8 cellular contexts compared by ENCODE assay signal in the genomic region with DNA sequence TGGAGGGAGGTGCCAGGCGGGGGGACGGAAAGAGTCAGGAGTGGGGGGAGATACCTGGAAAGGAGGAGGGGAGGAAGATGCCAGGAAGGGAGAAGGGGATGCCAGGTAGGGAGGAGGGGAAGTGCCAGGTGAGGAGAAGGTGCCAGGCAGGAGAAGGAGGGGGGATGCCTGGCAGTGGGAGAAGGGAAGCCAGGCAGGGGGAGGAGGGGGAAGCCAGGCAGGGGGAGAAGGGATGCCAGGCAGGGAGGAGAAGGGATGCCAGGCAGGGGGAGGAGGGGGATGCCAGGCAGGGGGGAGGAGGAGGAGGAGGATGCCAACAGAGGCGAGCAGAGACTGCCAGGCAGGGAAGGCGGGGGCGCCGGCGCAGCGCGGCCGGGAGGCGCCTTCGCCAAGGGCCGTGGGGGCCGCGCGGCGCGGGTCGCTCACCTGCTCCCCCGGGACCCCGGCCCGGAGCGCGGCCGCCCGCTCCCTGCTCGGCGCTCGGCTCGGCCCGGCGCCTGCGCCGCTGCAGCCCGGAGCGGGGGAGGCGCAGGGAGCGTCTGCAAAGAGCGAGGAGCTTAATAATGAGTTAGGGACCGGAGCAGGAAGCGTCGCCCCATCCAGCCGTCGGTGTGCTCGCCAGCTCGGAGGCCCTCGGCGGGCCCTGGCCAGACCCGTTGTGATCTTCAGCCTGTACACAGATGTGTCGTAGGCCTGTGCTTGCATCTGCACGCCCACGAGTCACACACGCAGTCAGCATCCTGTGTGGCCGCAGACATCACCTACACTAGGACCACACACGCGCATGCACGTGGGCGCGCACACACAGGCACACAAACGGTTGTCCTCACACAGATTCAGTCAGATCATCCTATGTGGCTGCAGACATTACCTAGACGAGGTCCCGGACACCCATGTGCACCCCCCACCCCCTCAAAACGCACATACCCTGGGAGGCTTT. TPM values are rescaled to one million over a fixed set of nuclear protein-coding genes. Genes with fewer than 3 reads are reported as not detected.
DNase-seq lines count a peak whose midpoint lies in the region; ATAC-seq, FAIRE-seq and TF ChIP-seq lines count a peak whose summit lies in the region.

No MANE protein-coding gene starts in this region.

- peaks cover 18% of the 10 kb centered on the region for H3K27me3 Mint-ChIP-seq in T-helper 17 cell

- POLR2A ChIA-PET in K562 (lab: Yijun Ruan, JAX) = interaction anchor here (0.6 to 1.5 kb wide), 4 partner anchors 10 to 129 kb away, joined by 3 to 4 read pairs (median 4); no protein-coding TSS in a partner anchor

- peak; percentile 69 for FAIRE-seq in K562 (lab: Jason Lieb, UNC)

- H3K27ac ChIP-seq in K562 (ENCODE audit: extremely low read depth, low read depth, low read length) = no peak overlapping the region
- no peak overlapping the region for H3K27ac ChIP-seq in gastrocnemius medialis

- peaks cover 6% of the 10 kb centered on the region for H3K9me1 ChIP-seq in K562 (ENCODE audit: control insufficient read depth, insufficient read depth, low read length)

- DNase-seq in A172 (ENCODE audit: low spot score) (peak; percentile 37), NAMALWA (ENCODE audit: low spot score) (peak; percentile 75), T-helper 17 cell (peak in 1 of 3 donors; percentile 41), K562 (ENCODE audit: extremely low read depth in 1 of 4, low spot score in 3 of 4) (peak; percentile 79 to 89 (median 86)), gastrocnemius medialis (no peak), middle frontal gyrus (ENCODE audit: extremely low spot score, low spot score) (no peak)

- H3K36me3 ChIP-seq in K562 (ENCODE audit: control insufficient read depth, insufficient read depth, low read length) = no peaks in the 10 kb centered on the region
- no peaks in the 10 kb centered on the region for H3K36me3 ChIP-seq in gastrocnemius medialis

- H3K4me3 Mint-ChIP-seq in T-helper 17 cell = peak overlapping the region; percentile 85

- in situ Hi-C loops in K562 (cut with MboI) (no loop called here), gastrocnemius medialis (cut with MboI; ENCODE audit: low sequenced_read_pairs in 4 of 4) (no loop called here)

- H3K9me3 ChIP-seq in T-helper 17 cell (ENCODE audit: control insufficient read depth, low read length, poor library complexity, severe bottlenecking) (no peaks in the 10 kb centered on the region), K562 (replicated peaks; ENCODE audit: control insufficient read depth, insufficient read depth, low read depth, low read length) (no peaks in the 10 kb centered on the region), gastrocnemius medialis (no peaks in the 10 kb centered on the region)

- H3K79me2 ChIP-seq in K562 (ENCODE audit: control insufficient read depth, insufficient read depth, low read length) = no peaks in the 10 kb centered on the region

- H3K4me1 ChIP-seq in K562 (replicated peaks in 1 of 2; ENCODE audit: control insufficient read depth in 2 of 2, insufficient read depth in 2 of 2, low read length in 2 of 2) (peaks cover 11 to 44% of the 10 kb centered on the region in 2 experiments; a peak in 4 of 5 replicates), gastrocnemius medialis (peaks cover 5 to 17% of the 10 kb centered on the region in 2 donors)

- ATAC-seq in GM18861 (IDR thresholded peaks at IDR 0.05; ENCODE audit: unreplicated experiment) (peak; percentile 56), T-helper 17 cell (peak; percentile 87), K562 (peak; percentile 88), gastrocnemius medialis (peak; percentile 33 to 36)

- peaks cover 43 to 87% of the 10 kb centered on the region in 2 experiments for H3K27me3 ChIP-seq in K562 (ENCODE audit: control insufficient read depth in 2 of 2, insufficient read depth in 2 of 2, low read length in 2 of 2)
- no peaks in the 10 kb centered on the region for H3K27me3 ChIP-seq in gastrocnemius medialis

- H3K4me3 ChIP-seq in K562 (no peak overlapping the region), iPS-11a (ENCODE audit: low read depth, low read length) (peak overlapping the region; percentile 30), gastrocnemius medialis (peak overlapping the region; percentile 38 to 43 (median 40))

- TF ChIP-seq POLR2A in K562 (conservative IDR thresholded peaks at IDR 0.05) = no peak
- TF ChIP-seq POLR2A in gastrocnemius medialis (IDR thresholded peaks at IDR 0.05) = peak in 1 of 2 donors; percentile 8

- TF ChIP-seq CTCF in K562 (IDR thresholded peaks at IDR 0.05 in 2 of 3, conservative IDR thresholded peaks at IDR 0.05 in 1 of 3; ENCODE audit: insufficient read depth in 2 of 3, low read depth in 1 of 3, low read length in 3 of 3) = no peak
- no peak for TF ChIP-seq CTCF in gastrocnemius medialis (IDR thresholded peaks at IDR 0.05 in 4 of 5, conservative IDR thresholded peaks at IDR 0.05 in 1 of 5)

- peak overlapping the region; percentile 37 for H3K4me2 ChIP-seq in K562 (ENCODE audit: insufficient read depth, low read length)

- BruUV-seq in K562 (replicated peaks; lab: Mats Ljungman, UMichigan) = no TSS peak

- H3K27ac Mint-ChIP-seq in T-helper 17 cell = peak overlapping the region; percentile 51

- intact Hi-C loops in K562 (cut with micrococcal nuclease) (no loop called here), gastrocnemius medialis (cut with DNase I; ENCODE audit: low total_unique reads) (no loop called here)

- peak overlapping the region; percentile 65 for H2AFZ ChIP-seq in K562 (ENCODE audit: low read depth, low read length)

- H4K20me1 ChIP-seq in K562 (replicated peaks; ENCODE audit: control insufficient read depth, insufficient read depth, low read length) = peaks cover 17% of the 10 kb centered on the region

- no peak for TF ChIP-seq EP300 in K562 (IDR thresholded peaks at IDR 0.05; ENCODE audit: low read length)

- peaks cover 29% of the 10 kb centered on the region for H3K4me1 Mint-ChIP-seq in T-helper 17 cell

- TF ChIP-seq RAD21 in K562 (CRISPR knock-in tag; conservative IDR thresholded peaks at IDR 0.05 in 1 of 2, IDR thresholded peaks at IDR 0.05 in 1 of 2) = no peak

- CTCF ChIA-PET in K562 (lab: Yijun Ruan, JAX; ENCODE audit: low intra/inter-chr PET ratio) = interaction anchor here (0.6 kb wide), 1 partner anchor 841 kb away, joined by 6 read pairs; no protein-coding TSS in a partner anchor

- H3K9ac ChIP-seq in K562 (ENCODE audit: insufficient read depth in 1 of 2, low read depth in 2 of 2, low read length in 2 of 2) = peak overlapping the region in 1 of 2 experiments; percentile 33; a peak in 2 of 4 replicates

- peaks cover 4% of the 10 kb centered on the region for H3K36me3 Mint-ChIP-seq in T-helper 17 cell (ENCODE audit: low read depth)

- 8% methylated on average over 46 of the region's 63 CpGs for WGBS in K562 (ENCODE audit: insufficient coverage, low coverage, missing lambda C conversion rate)

RNA-seq across cellular contexts. Expression of gene SMARCD3, which starts 28.4 kb away (rescaled TPM):
- total RNA-seq in A172 (2014; rRNA removed; shearing (Covaris generic)) = 22.2 and 26.7 TPM in 2 replicates
- total RNA-seq in T-helper 17 cell = 10 to 100 TPM in 1 of 2 donors, 1 to 10 TPM in 1; 9.8 to 10.7 TPM
- 10.6 and 29.3 TPM in 2 replicates for total RNA-seq in K562 (2011; cell fraction: chromatin; rRNA removed; ENCODE audit: low replicate concordance)
- 11.1 and 13.0 TPM in 2 replicates for total RNA-seq in K562 (2011; cell fraction: nucleolus; rRNA removed)
- 9.4 and 19.5 TPM in 2 replicates for total RNA-seq in K562 (2011; cell fraction: nucleoplasm; rRNA removed)
- total RNA-seq in K562 (2014; rRNA removed) = 2.2 and 2.9 TPM in 2 replicates
- total RNA-seq in K562 (2014; rRNA removed; fragmentation: Illumina TruSeq; extraction: Trizol) = 1.2 and 1.3 TPM in 2 replicates
- 1.5 and 1.8 TPM in 2 replicates for total RNA-seq in K562 (2015; rRNA removed; fragmentation: Illumina TruSeq; extraction: Trizol)
- total RNA-seq in K562 (2021) = 2.3 and 3.6 TPM in 2 replicates
- 2.7 and 4.6 TPM in 2 replicates for polyA plus RNA-seq in K562 (2011; rRNA removed)
- polyA plus RNA-seq in K562 (2011; cell fraction: cytosol; rRNA removed) = 3.2 and 4.4 TPM in 2 replicates
- polyA plus RNA-seq in K562 (2011; cell fraction: nucleus; rRNA removed) = 26.3 and 28.4 TPM in 2 replicates
- 6.9 and 15.2 TPM in 2 replicates for polyA plus RNA-seq in K562 (2012)
- 1.9 and 2.6 TPM in 2 replicates for polyA plus RNA-seq in K562 (2014; fragmentation: Illumina TruSeq; extraction: Trizol)
- under 1 TPM; 0.43 to 0.46 TPM for polyA plus RNA-seq in K562 (2014; fragmentation: Nextera tagmentation; extraction: Ambion mirVana)
- polyA plus RNA-seq in K562 (2014; rRNA removed) = 2.6 and 3.0 TPM in 2 replicates
- 1.2 and 1.3 TPM in 2 replicates for polyA minus RNA-seq in K562 (2011; rRNA and poly(A)+ RNA removed)
- 1.9 and 2.6 TPM in 2 replicates for polyA minus RNA-seq in K562 (2011; cell fraction: cytosol; rRNA and poly(A)+ RNA removed)
- 3.0 and 3.2 TPM in 2 replicates for polyA minus RNA-seq in K562 (2011; cell fraction: nucleus; rRNA and poly(A)+ RNA removed)
- total RNA-seq in gastrocnemius medialis = 100 to 1,000 TPM in 1 of 4 donors, 10 to 100 TPM in 3; 41.8 to 103 (median 75.4) TPM

RNA-seq across cellular contexts. Expression of gene CHPF2, which starts 44.6 kb away (rescaled TPM):
- total RNA-seq in A172 (2014; rRNA removed; shearing (Covaris generic)) = 36.5 and 37.8 TPM in 2 replicates
- total RNA-seq in T-helper 17 cell = 10 to 100 TPM; 39.4 to 41.6 TPM
- 109 and 238 TPM in 2 replicates for total RNA-seq in K562 (2011; cell fraction: chromatin; rRNA removed; ENCODE audit: low replicate concordance)
- total RNA-seq in K562 (2011; cell fraction: nucleolus; rRNA removed) = 182 and 210 TPM in 2 replicates
- 98.1 and 129 TPM in 2 replicates for total RNA-seq in K562 (2011; cell fraction: nucleoplasm; rRNA removed)
- total RNA-seq in K562 (2014; rRNA removed) = 18.8 and 21.4 TPM in 2 replicates
- 6.1 and 7.1 TPM in 2 replicates for total RNA-seq in K562 (2014; rRNA removed; fragmentation: Illumina TruSeq; extraction: Trizol)
- 12.0 and 13.1 TPM in 2 replicates for total RNA-seq in K562 (2015; rRNA removed; fragmentation: Illumina TruSeq; extraction: Trizol)
- total RNA-seq in K562 (2021) = 29.7 and 32.8 TPM in 2 replicates
- polyA plus RNA-seq in K562 (2011; rRNA removed) = 10.5 and 14.3 TPM in 2 replicates
- polyA plus RNA-seq in K562 (2011; cell fraction: cytosol; rRNA removed) = 10.5 and 18.5 TPM in 2 replicates
- 112 and 142 TPM in 2 replicates for polyA plus RNA-seq in K562 (2011; cell fraction: nucleus; rRNA removed)
- polyA plus RNA-seq in K562 (2012) = 13.7 and 35.4 TPM in 2 replicates
- 8.4 and 10.8 TPM in 2 replicates for polyA plus RNA-seq in K562 (2014; fragmentation: Illumina TruSeq; extraction: Trizol)
- polyA plus RNA-seq in K562 (2014; fragmentation: Nextera tagmentation; extraction: Ambion mirVana) = under 1 TPM; 0.08 to 0.24 TPM
- polyA plus RNA-seq in K562 (2014; rRNA removed) = 17.8 and 18.3 TPM in 2 replicates
- polyA minus RNA-seq in K562 (2011; rRNA and poly(A)+ RNA removed) = 16.5 and 17.8 TPM in 2 replicates
- polyA minus RNA-seq in K562 (2011; cell fraction: cytosol; rRNA and poly(A)+ RNA removed) = 16.9 and 19.6 TPM in 2 replicates
- 86.3 and 114 TPM in 2 replicates for polyA minus RNA-seq in K562 (2011; cell fraction: nucleus; rRNA and poly(A)+ RNA removed)
- total RNA-seq in gastrocnemius medialis = 10 to 100 TPM; 11.1 to 16.1 (median 14.1) TPM

RNA-seq across cellular contexts. Expression of gene ABCF2, which starts 49.9 kb away (rescaled TPM):
- total RNA-seq in A172 (2014; rRNA removed; shearing (Covaris generic)) = 55.6 and 65.6 TPM in 2 replicates
- total RNA-seq in T-helper 17 cell (10 to 100 TPM; 24.2 to 26.7 TPM), K562 (2014; rRNA removed) (117 and 145 TPM in 2 replicates), K562 (2014; rRNA removed; fragmentation: Illumina TruSeq; extraction: Trizol) (79.5 and 110 TPM in 2 replicates), K562 (2015; rRNA removed; fragmentation: Illumina TruSeq; extraction: Trizol) (113 TPM in 2 replicates), K562 (2021) (122 and 129 TPM in 2 replicates), gastrocnemius medialis (100 to 1,000 TPM in 1 of 4 donors, 10 to 100 TPM in 3; 73.3 to 119 (median 96.3) TPM)
- total RNA-seq in K562 (2011; cell fraction: chromatin; rRNA removed; ENCODE audit: low replicate concordance) = 65.4 and 103 TPM in 2 replicates
- total RNA-seq in K562 (2011; cell fraction: nucleolus; rRNA removed) = 49.7 and 54.7 TPM in 2 replicates
- total RNA-seq in K562 (2011; cell fraction: nucleoplasm; rRNA removed) = 43.1 and 48.4 TPM in 2 replicates
- polyA plus RNA-seq in K562 (2011; rRNA removed) (43.1 and 62.1 TPM in 2 replicates), K562 (2014; fragmentation: Illumina TruSeq; extraction: Trizol) (165 and 177 TPM in 2 replicates), K562 (2014; fragmentation: Nextera tagmentation; extraction: Ambion mirVana) (100 to 1,000 TPM; 103 to 224 TPM), K562 (2014; rRNA removed) (88.2 and 97.5 TPM in 2 replicates)
- polyA plus RNA-seq in K562 (2011; cell fraction: cytosol; rRNA removed) = 54.5 and 89.8 TPM in 2 replicates
- 36.6 and 65.1 TPM in 2 replicates for polyA plus RNA-seq in K562 (2011; cell fraction: nucleus; rRNA removed)
- polyA plus RNA-seq in K562 (2012) = 64.0 and 75.1 TPM in 2 replicates
- polyA minus RNA-seq in K562 (2011; rRNA and poly(A)+ RNA removed) = 49.7 and 116 TPM in 2 replicates
- 23.5 and 52.3 TPM in 2 replicates for polyA minus RNA-seq in K562 (2011; cell fraction: cytosol; rRNA and poly(A)+ RNA removed)
- 17.1 and 26.5 TPM in 2 replicates for polyA minus RNA-seq in K562 (2011; cell fraction: nucleus; rRNA and poly(A)+ RNA removed)

Comparison
In these comparisons a context has a peak if more than half of its experiments do, and no peak if none do; other contexts are left out.
1. DNase-seq: peak in A172 (single experiment), NAMALWA (single experiment) and K562 (4 of 4); none in gastrocnemius medialis (0 of 2) and middle frontal gyrus (single experiment).
2. ATAC-seq: peak in every context shown above with its lines; median percentile 88 in K562; 87 in T-helper 17 cell; 56 in GM18861; 34 in gastrocnemius medialis.